Comparison of ENCODE assay signal across 20 cellular contexts in genomic region chr14:94571950-94572349, GRCh38. TPM values are rescaled to one million over a fixed set of nuclear protein-coding genes. Genes with fewer than 3 reads are reported as not detected.
DNase-seq lines count a peak whose midpoint lies in the region; ATAC-seq, FAIRE-seq and TF ChIP-seq lines count a peak whose summit lies in the region.
"Had no signal": no experiment of that assay in that cellular context is flagged by ENCODE, and none has a peak within 500 bp of the region (broad histone marks: within the 10 kb centered on the region; RNA-seq: fewer than 3 reads in every experiment).

No MANE protein-coding gene starts in this region.

- no peak for TF ChIP-seq POLR2A in stomach (IDR thresholded peaks at IDR 0.05)

- TF ChIP-seq RAD21 in liver (IDR thresholded peaks at IDR 0.05): no peak

- H3F3A ChIP-seq in MM.1S (ENCODE audit: insufficient read depth, low read length): no peaks in the 10 kb centered on the region

- H3K4me3 ChIP-seq in epithelial cell of proximal tubule (ENCODE audit: low read depth, low read length) (no peak overlapping the region), liver (ENCODE audit: low read depth in 1 of 3, low read length in 3 of 3) (no peak overlapping the region), stomach (no peak overlapping the region), MM.1S (ENCODE audit: low read length) (no peak overlapping the region), kidney (ENCODE audit: low read length in 2 of 2) (no peak overlapping the region)
- H3K4me3 ChIP-seq: BLaER1, colonic mucosa had no signal

- no peaks in the 10 kb centered on the region for H3K27me3 ChIP-seq in liver (ENCODE audit: control insufficient read depth in 4 of 4, insufficient read depth in 4 of 4, low read length in 3 of 4)
- no peaks in the 10 kb centered on the region for H3K27me3 ChIP-seq in stomach
- no peaks in the 10 kb centered on the region for H3K27me3 ChIP-seq in MM.1S (replicated peaks; ENCODE audit: insufficient read depth, low read length)
- H3K27me3 ChIP-seq: BLaER1, colonic mucosa had no signal

- peaks cover 33 to 76% (median 68%) of the 10 kb centered on the region in 4 donors for H3K4me1 ChIP-seq in liver (ENCODE audit: control insufficient read depth in 4 of 4, insufficient read depth in 4 of 4, low read length in 3 of 4)
- peaks cover 0 to 8% (median 3%) of the 10 kb centered on the region in 4 donors for H3K4me1 ChIP-seq in stomach
- no peaks in the 10 kb centered on the region for H3K4me1 ChIP-seq in MM.1S (ENCODE audit: low read length)
- H3K4me1 ChIP-seq in kidney (ENCODE audit: control insufficient read depth in 1 of 2, insufficient read depth in 1 of 2, low read depth in 1 of 2, low read length in 2 of 2): peaks cover 0 to 7% of the 10 kb centered on the region in 2 donors
- H3K4me1 ChIP-seq: BLaER1, colonic mucosa had no signal

- intact Hi-C loops in stomach (cut with DNase I; ENCODE audit: low total_unique reads): no loop called here
- intact Hi-C loops in kidney (cut with DNase I): no loop called here

- no peaks in the 10 kb centered on the region for H3K79me2 ChIP-seq in MM.1S (ENCODE audit: low read length)

- H3K36me3 ChIP-seq in liver (ENCODE audit: control insufficient read depth in 4 of 4, insufficient read depth in 3 of 4, low read depth in 1 of 4, low read length in 3 of 4) (peaks cover 0 to 14% (median 5%) of the 10 kb centered on the region in 4 donors), stomach (no peaks in the 10 kb centered on the region), MM.1S (replicated peaks; ENCODE audit: insufficient read depth, low read length) (no peaks in the 10 kb centered on the region), kidney (ENCODE audit: control insufficient read depth in 1 of 2, insufficient read depth in 2 of 2, low read length in 2 of 2) (no peaks in the 10 kb centered on the region)
- H3K36me3 ChIP-seq: BLaER1, colonic mucosa had no signal

- no peak overlapping the region for H2AFZ ChIP-seq in MM.1S (ENCODE audit: low read length)

- no peak overlapping the region for H3K9ac ChIP-seq in liver (ENCODE audit: low read depth in 1 of 2, low read length in 2 of 2)
- H3K9ac ChIP-seq in MM.1S (ENCODE audit: low read length): no peak overlapping the region
- H3K9ac ChIP-seq in kidney (ENCODE audit: low read length in 2 of 2): no peak overlapping the region
- H3K9ac ChIP-seq: BLaER1 had no signal

- H3K27ac ChIP-seq in liver (ENCODE audit: low read depth in 1 of 2, low read length in 2 of 2): peak overlapping the region; percentile 60 to 76
- H3K27ac ChIP-seq in stomach: peak overlapping the region in 4 of 5 donors; percentile 6 to 56 (median 28)
- no peak overlapping the region for H3K27ac ChIP-seq in MM.1S (ENCODE audit: low read length)
- peak overlapping the region in 1 of 2 donors; percentile 18 for H3K27ac ChIP-seq in kidney (ENCODE audit: low read depth in 2 of 2, low read length in 2 of 2)
- H3K27ac ChIP-seq: BLaER1, colonic mucosa had no signal

- no peaks in the 10 kb centered on the region for H4K20me1 ChIP-seq in MM.1S (ENCODE audit: insufficient read depth, low read length)
- H4K20me1 ChIP-seq: BLaER1 had no signal

- H3K9me3 ChIP-seq in liver (ENCODE audit: control insufficient read depth in 4 of 4, low read length in 3 of 4) (no peaks in the 10 kb centered on the region), stomach (no peaks in the 10 kb centered on the region), MM.1S (replicated peaks; ENCODE audit: insufficient read depth, low read length) (no peaks in the 10 kb centered on the region), kidney (ENCODE audit: control insufficient read depth in 1 of 2, low read length in 2 of 2) (no peaks in the 10 kb centered on the region)
- H3K9me3 ChIP-seq: BLaER1, colonic mucosa had no signal

- no peak for ATAC-seq in HG02763 (IDR thresholded peaks at IDR 0.05; ENCODE audit: unreplicated experiment)
- ATAC-seq: activated CD8-positive, alpha-beta T cell treated with anti-CD3 and anti-CD28 coated beads, Interleukin-2, amount 10 ng/mL, durations not matched to agents 7 days and 5 days; stimulated activated memory B cell treated with anti-CD40 and anti-IgM and Interleukin-4, amounts not matched to agents 10 μg/mL and 1 μg/mL and 100 μg/mL, for 72 hours had no signal

- DNase-seq in RCC 7860 (ENCODE audit: low spot score): peak; percentile 22
- peak; percentile 35 for DNase-seq in epithelial cell of proximal tubule (ENCODE audit: low read depth)
- no peak for DNase-seq in stomach
- DNase-seq in MM.1S: no peak
- no peak for DNase-seq in stimulated activated CD4-positive, alpha-beta T cell treated with anti-CD3 and anti-CD28 coated beads, Interleukin-2, amount 100 ng/mL, for 24 hours
- no peak for DNase-seq in kidney
- DNase-seq: activated CD8-positive, alpha-beta T cell treated with anti-CD3 and anti-CD28 coated beads, Interleukin-2, amount 10 ng/mL, durations not matched to agents 7 days and 5 days; activated naive CD4-positive, alpha-beta T cell treated with anti-CD3 and anti-CD28 coated beads, Interleukin-2, amount 10 ng/mL, durations not matched to agents 7 days and 5 days; colonic mucosa; DMS79 treated with DMSO at 0.1 percent for 48 hours; foreskin melanocyte; NCI-H1417; stimulated activated CD4-positive, alpha-beta T cell treated with anti-CD3 and anti-CD28 coated beads, Interleukin-2, amount 100 ng/mL, for 48 hours had no signal

- WGBS in liver: 49% methylated on average over 6 of the region's 6 CpGs
- WGBS in stomach, 5 donors: 75 to 88% (median 83%) methylated on average over 6 of the region's 6 CpGs

- FAIRE-seq in RCC 7860 (lab: Jason Lieb, UNC): no peak
- FAIRE-seq in kidney (lab: Jason Lieb, UNC): no peak
- FAIRE-seq: GM12891, GM19239 had no signal

- H3K4me2 ChIP-seq in MM.1S (ENCODE audit: low read depth, low read length): no peak overlapping the region
- H3K4me2 ChIP-seq: BLaER1 had no signal

- H3K9me2 ChIP-seq in MM.1S (replicated peaks; ENCODE audit: insufficient read depth, low read length): no peaks in the 10 kb centered on the region

- no peak for TF ChIP-seq EP300 in stomach (IDR thresholded peaks at IDR 0.05)

- TF ChIP-seq CTCF in epithelial cell of proximal tubule (conservative IDR thresholded peaks at IDR 0.05; ENCODE audit: low read depth, low read length) (no peak), liver (IDR thresholded peaks at IDR 0.05; ENCODE audit: low read depth, low read length, missing input control) (no peak), stomach (IDR thresholded peaks at IDR 0.05) (no peak), MM.1S (IDR thresholded peaks at IDR 0.05; ENCODE audit: low read length) (no peak), kidney (IDR thresholded peaks at IDR 0.05; ENCODE audit: borderline replicate concordance, extremely low read depth, insufficient read depth) (no peak)

TF ChIP-seq in liver, 16 proteins besides CTCF, POLR2A, EP300 and RAD21 (continues in another document):
- no peak for TF ChIP-seq YY1 (IDR thresholded peaks at IDR 0.05)
- peak in 1 of 2 donors; percentile 16 for TF ChIP-seq HNF4A (conservative IDR thresholded peaks at IDR 0.05)
- TF ChIP-seq NR2F2 (IDR thresholded peaks at IDR 0.05): no peak
- TF ChIP-seq TAF1 (conservative IDR thresholded peaks at IDR 0.05): no peak
- no peak for TF ChIP-seq FOXA2 (IDR thresholded peaks at IDR 0.05)
- TF ChIP-seq, protein P1, sequence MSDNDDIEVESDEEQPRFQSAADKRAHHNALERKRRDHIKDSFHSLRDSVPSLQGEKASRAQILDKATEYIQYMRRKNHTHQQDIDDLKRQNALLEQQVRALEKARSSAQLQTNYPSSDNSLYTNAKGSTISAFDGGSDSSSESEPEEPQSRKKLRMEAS (IDR thresholded peaks at IDR 0.05): peak; percentile 2
- TF ChIP-seq FOXA1 (IDR thresholded peaks at IDR 0.05): no peak

RNA-seq across cellular contexts. Expression of gene SERPINA5, which starts 9.3 kb away (rescaled TPM):
- total RNA-seq in epithelial cell of proximal tubule (0.58 and 2.4 TPM in 2 replicates), liver (100 to 1,000 TPM in 1 of 2 donors, 10 to 100 TPM in 1; 45.7 to 250 TPM), stomach (10 to 100 TPM in 1 of 5 donors, 1 to 10 TPM in 2, not detected in 2; 1.7 to 10.7 (median 3.1) TPM), kidney (85.1 TPM)
- polyA plus RNA-seq in liver (100 to 1,000 TPM in 1 of 2 donors, 10 to 100 TPM in 1; 37.0 to 122 TPM), stomach (1 to 10 TPM; 2.7 to 5.9 (median 4.6) TPM), kidney (ENCODE audit: insufficient read depth, low read depth, low replicate concordance) (522 TPM)
- total RNA-seq: activated CD8-positive, alpha-beta T cell treated with anti-CD3 and anti-CD28 coated beads, Interleukin-2, amount 10 ng/mL, durations not matched to agents 7 days and 5 days had no signal

RNA-seq across cellular contexts. Expression of gene SERPINA4, which starts 10.7 kb away (rescaled TPM):
- not detected in 2 replicates for total RNA-seq in epithelial cell of proximal tubule
- total RNA-seq in liver: 100 to 1,000 TPM in 1 of 2 donors, 10 to 100 TPM in 1; 50.5 to 150 TPM
- 10 to 100 TPM; 67.6 to 80.3 TPM for polyA plus RNA-seq in liver
- 10 to 100 TPM in 2 of 5 donors, 1 to 10 TPM in 1, not detected in 2; 4.9 to 27.5 (median 15.8) TPM for total RNA-seq in stomach
- polyA plus RNA-seq in stomach: 10 to 100 TPM in 2 of 3 donors, 1 to 10 TPM in 1; 4.7 to 14.8 (median 13.6) TPM
- 6.1 TPM for total RNA-seq in kidney
- polyA plus RNA-seq in kidney (ENCODE audit: insufficient read depth, low read depth, low replicate concordance): 28.3 TPM
- total RNA-seq: activated CD8-positive, alpha-beta T cell treated with anti-CD3 and anti-CD28 coated beads, Interleukin-2, amount 10 ng/mL, durations not matched to agents 7 days and 5 days; NCI-H460 had no signal

RNA-seq across cellular contexts. Expression of gene SERPINA3, which starts 40.2 kb away (rescaled TPM):
- 2.7 and 4.7 TPM in 2 replicates for total RNA-seq in epithelial cell of proximal tubule
- over 10,000 TPM in 1 of 2 donors, 1,000 to 10,000 TPM in 1; 2,087 to 17,984 TPM for total RNA-seq in liver
- polyA plus RNA-seq in liver: over 10,000 TPM; 11,518 to 14,500 TPM
- total RNA-seq in stomach: 100 to 1,000 TPM in 1 of 5 donors, 10 to 100 TPM in 4; 15.1 to 392 (median 65.9) TPM
- 1,000 to 10,000 TPM in 1 of 3 donors, 100 to 1,000 TPM in 2; 109 to 1,820 (median 485) TPM for polyA plus RNA-seq in stomach
- total RNA-seq in kidney: 1,762 TPM
- 786 TPM for polyA plus RNA-seq in kidney (ENCODE audit: insufficient read depth, low read depth, low replicate concordance)
- total RNA-seq: activated CD8-positive, alpha-beta T cell treated with anti-CD3 and anti-CD28 coated beads, Interleukin-2, amount 10 ng/mL, durations not matched to agents 7 days and 5 days; NCI-H460 had no signal

Comparison
In these comparisons a context has a peak if more than half of its experiments do, and no peak if none do; other contexts are left out.
1. DNase-seq: peak in RCC 7860 (single experiment) and epithelial cell of proximal tubule (single experiment); none in stomach (single experiment), MM.1S (single experiment), stimulated activated CD4-positive, alpha-beta T cell treated with anti-CD3 and anti-CD28 coated beads, Interleukin-2, amount 100 ng/mL, for 24 hours (0 of 2) and kidney (single experiment).